ENCODE assay signal across 13 cellular contexts in the genomic region with DNA sequence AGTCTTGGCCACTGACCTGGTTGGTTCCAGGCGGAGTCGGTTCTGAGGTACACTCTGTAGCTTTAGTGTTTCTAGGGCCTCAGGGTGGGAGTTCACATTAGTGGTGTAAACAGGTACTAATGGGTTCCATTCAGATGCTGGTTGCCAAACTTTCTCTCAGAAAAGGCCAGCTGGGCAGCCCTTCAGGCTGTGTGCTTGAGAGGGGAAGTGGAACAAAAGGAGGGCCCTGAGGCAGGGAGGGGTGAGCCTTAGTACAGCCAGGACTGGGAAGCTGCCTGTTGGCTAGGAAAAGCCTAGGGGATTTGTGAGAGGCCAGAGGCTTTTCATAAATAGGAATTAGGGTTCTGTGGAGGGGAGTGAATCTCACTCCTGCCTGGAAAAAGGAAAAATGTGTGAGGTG. TPM values are rescaled to one million over a fixed set of nuclear protein-coding genes. Genes with fewer than 3 reads are reported as not detected.
DNase-seq lines count a peak whose midpoint lies in the region; ATAC-seq and TF ChIP-seq lines count a peak whose summit lies in the region.
"Had no signal": no experiment of that assay in that cellular context is flagged by ENCODE, and none has a peak within 500 bp of the region (broad histone marks: within the 10 kb centered on the region; RNA-seq: fewer than 3 reads in every experiment).

No MANE protein-coding gene starts in this region.

- H2AFZ ChIP-seq in GM23338 = no peak overlapping the region

- ATAC-seq in GM23338 (peak; percentile 98), right cardiac atrium (peak; percentile 91 to 93), HG02623 (IDR thresholded peaks at IDR 0.05; ENCODE audit: unreplicated experiment) (no peak), GM18519 (IDR thresholded peaks at IDR 0.05; ENCODE audit: low FRiP score, unreplicated experiment) (no peak)
- ATAC-seq: pancreas had no signal

- 76% methylated on average over 2 of the region's 2 CpGs for WGBS in right cardiac atrium

- intact Hi-C loops in right cardiac atrium (cut with DNase I) = no loop called here

- no peaks in the 10 kb centered on the region for H3K27me3 ChIP-seq in GM23338 (ENCODE audit: insufficient read depth)
- peaks cover 5% of the 10 kb centered on the region for H3K27me3 ChIP-seq in WERI-Rb-1 (ENCODE audit: insufficient read depth, low read depth, severe bottlenecking)
- no peaks in the 10 kb centered on the region for H3K27me3 ChIP-seq in right cardiac atrium (ENCODE audit: control insufficient read depth, insufficient read depth)
- H3K27me3 ChIP-seq in Peyer's patch = no peaks in the 10 kb centered on the region

- H3F3A ChIP-seq in GM23338 (replicated peaks; ENCODE audit: low read depth) = no peaks in the 10 kb centered on the region

- peaks cover 42% of the 10 kb centered on the region for H3K4me1 Mint-ChIP-seq in GM23338

- no peak overlapping the region for H3K4me3 ChIP-seq in GM23338
- H3K4me3 ChIP-seq in WERI-Rb-1 (ENCODE audit: low read depth, low read length) = no peak overlapping the region
- no peak overlapping the region for H3K4me3 ChIP-seq in right cardiac atrium (ENCODE audit: low read length)
- no peak overlapping the region for H3K4me3 ChIP-seq in Peyer's patch
- H3K4me3 ChIP-seq: pancreas, spleen had no signal

- H3K27me3 Mint-ChIP-seq in GM23338 (ENCODE audit: insufficient read depth, low read depth, poor library complexity) = peaks cover 2% of the 10 kb centered on the region

- no peaks in the 10 kb centered on the region for H3K9me3 Mint-ChIP-seq in GM23338

- no peaks in the 10 kb centered on the region for H4K20me1 ChIP-seq in GM23338 (replicated peaks; ENCODE audit: insufficient read depth)

- H3K36me3 ChIP-seq in GM23338 (ENCODE audit: insufficient read depth) = no peaks in the 10 kb centered on the region
- H3K36me3 ChIP-seq in WERI-Rb-1 = no peaks in the 10 kb centered on the region; the same call in 1 of the 2 replicates
- no peaks in the 10 kb centered on the region for H3K36me3 ChIP-seq in Peyer's patch
- H3K36me3 ChIP-seq: pancreas, spleen had no signal

- peaks cover 49% of the 10 kb centered on the region for H3K79me2 ChIP-seq in GM23338 (replicated peaks; ENCODE audit: insufficient read depth)

- H3K36me3 Mint-ChIP-seq in GM23338 (ENCODE audit: low read depth) = no peaks in the 10 kb centered on the region; the same call in 2 of the 3 replicates

- H3K9me2 ChIP-seq in GM23338 (ENCODE audit: insufficient read depth) = no peaks in the 10 kb centered on the region

- H3K4me2 ChIP-seq in GM23338 = peak overlapping the region; percentile 70; the same call in 1 of the 2 replicates

- TF ChIP-seq CTCF in GM23338 (conservative IDR thresholded peaks at IDR 0.05; ENCODE audit: low read depth in 2 of 2) = no peak
- no peak for TF ChIP-seq CTCF in WERI-Rb-1 (IDR thresholded peaks at IDR 0.05; ENCODE audit: low read depth, low read length)
- no peak for TF ChIP-seq CTCF in Peyer's patch (IDR thresholded peaks at IDR 0.05)

- DNase-seq in GM23338 (ENCODE audit: low spot score) (peak; percentile 68), WERI-Rb-1 (peak; percentile 57), right cardiac atrium (peak; percentile 54 to 81 (median 67)), renal cortical epithelial cell (ENCODE audit: low read depth) (peak; percentile 68), SKM-1 treated with dmso at 0.1 percent for 144 hours (lab: John Stamatoyannopoulos, UW; ENCODE audit: unreplicated experiment) (no peak), Peyer's patch (no peak)
- DNase-seq: NCI-H1694 treated with DMSO at 0.1 percent for 48 hours; NCI-H526 treated with DMSO at 0.1 percent for 48 hours; pancreas; spleen; stimulated activated naive CD4-positive, alpha-beta T cell had no signal

- peak overlapping the region; percentile 96 for H3K27ac ChIP-seq in GM23338 (ENCODE audit: low read depth)
- peak overlapping the region; percentile 51 for H3K27ac ChIP-seq in WERI-Rb-1
- H3K27ac ChIP-seq in right cardiac atrium (ENCODE audit: low read length) = peak overlapping the region; percentile 52
- no peak overlapping the region for H3K27ac ChIP-seq in Peyer's patch
- H3K27ac ChIP-seq: pancreas, spleen had no signal

- no peak for TF ChIP-seq POLR2A in Peyer's patch (IDR thresholded peaks at IDR 0.05)

- 0 out of 3 replicates have a peak overlapping the region, but pooled peaks have one; percentile 21 for H3K4me3 Mint-ChIP-seq in GM23338

- H3K27ac Mint-ChIP-seq in GM23338 = peak overlapping the region; percentile 89

- H3K9me3 ChIP-seq in WERI-Rb-1 (ENCODE audit: severe bottlenecking) = no peaks in the 10 kb centered on the region
- H3K9me3 ChIP-seq in right cardiac atrium (ENCODE audit: control insufficient read depth, low read length) = no peaks in the 10 kb centered on the region
- H3K9me3 ChIP-seq in Peyer's patch = no peaks in the 10 kb centered on the region
- H3K9me3 ChIP-seq: pancreas, spleen had no signal

- H3K4me1 ChIP-seq in GM23338 (ENCODE audit: insufficient read depth) (peaks cover 17% of the 10 kb centered on the region), right cardiac atrium (ENCODE audit: control insufficient read depth, insufficient read depth, low read length) (peaks cover 7% of the 10 kb centered on the region), Peyer's patch (no peaks in the 10 kb centered on the region)
- H3K4me1 ChIP-seq: pancreas, spleen had no signal

TF ChIP-seq in GM23338, 12 proteins besides CTCF, POLR2A, EP300 and RAD21:
- TF ChIP-seq POLR2AphosphoS5 (IDR thresholded peaks at IDR 0.05; ENCODE audit: low read depth) (no peak), NANOG (IDR thresholded peaks at IDR 0.05; ENCODE audit: borderline replicate concordance) (0 out of 2 replicates have a peak, but pooled peaks have one; percentile 20)

RNA-seq across cellular contexts. Expression of gene NHSL2, which starts 24.9 kb away (rescaled TPM):
- 7.0 and 9.5 TPM in 2 replicates for total RNA-seq in GM23338 (2014; rRNA removed; shearing (Covaris generic))
- polyA plus RNA-seq in GM23338 (2016; fragmentation: Nextera tagmentation; extraction: Ambion mirVana) (3.7 and 4.7 TPM in 2 replicates), right cardiac atrium (2.4 TPM)
- total RNA-seq in right cardiac atrium (1 to 10 TPM; 4.5 to 9.2 (median 7.4) TPM), renal cortical epithelial cell (under 0.01 and 0.45 TPM in 2 replicates), Peyer's patch (1 to 10 TPM in 3 of 4 donors, under 1 TPM in 1; 0.53 to 2.9 (median 2.2) TPM)

Comparison
In these comparisons a context has a peak if more than half of its experiments do, and no peak if none do; other contexts are left out.
1. ATAC-seq: peak in GM23338 (single experiment) and right cardiac atrium (2 of 2); none in HG02623 (single experiment) and GM18519 (single experiment).
2. DNase-seq: peak in GM23338 (single experiment), WERI-Rb-1 (single experiment), right cardiac atrium (3 of 3) and renal cortical epithelial cell (single experiment); none in SKM-1 treated with dmso at 0.1 percent for 144 hours (single experiment) and Peyer's patch (0 of 3).
3. H3K27ac ChIP-seq: peak in GM23338 (single experiment), WERI-Rb-1 (single experiment) and right cardiac atrium (single experiment); none in Peyer's patch (0 of 4).